Comparison of ENCODE assay signal across 10 cellular contexts in the genomic region with DNA sequence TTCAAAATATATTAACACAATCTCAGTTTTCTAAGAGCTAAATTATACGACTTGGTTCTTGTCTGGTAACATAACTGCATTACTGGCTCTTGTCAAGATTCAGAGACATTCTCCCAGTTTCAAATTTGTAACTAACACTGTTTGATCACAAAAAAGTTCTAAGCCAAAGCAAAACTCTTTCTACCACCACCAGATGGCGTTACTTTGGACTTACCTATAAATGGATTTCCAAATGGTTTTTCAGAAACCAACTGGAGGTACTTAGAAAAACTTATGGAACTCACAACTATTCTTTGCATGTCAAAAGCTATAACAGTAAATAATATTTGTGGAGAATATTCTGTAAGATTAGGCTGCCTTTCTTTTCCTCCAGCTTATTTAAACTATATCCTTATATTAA. TPM values are rescaled to one million over a fixed set of nuclear protein-coding genes. Genes with fewer than 3 reads are reported as not detected.
DNase-seq lines count a peak whose midpoint lies in the region; ATAC-seq, FAIRE-seq and TF ChIP-seq lines count a peak whose summit lies in the region.
"Had no signal": no experiment of that assay in that cellular context is flagged by ENCODE, and none has a peak within 500 bp of the region (broad histone marks: within the 10 kb centered on the region; RNA-seq: fewer than 3 reads in every experiment).

No MANE protein-coding gene starts in this region.

- peak; percentile 26; the same call in 1 of the 2 replicates for TF ChIP-seq CTCF in HepG2 (CRISPR knock-in tag; IDR thresholded peaks at IDR 0.05)
- peak in 2 of 4 donors; percentile 8 to 31 for TF ChIP-seq CTCF in right lobe of liver (IDR thresholded peaks at IDR 0.05)
- TF ChIP-seq CTCF in OCI-LY3 (IDR thresholded peaks at IDR 0.05; ENCODE audit: low read depth, low read length) = peak; percentile 71
- TF ChIP-seq CTCF in upper lobe of right lung (IDR thresholded peaks at IDR 0.05) = peak; percentile 22
- no peak for TF ChIP-seq CTCF in spleen (IDR thresholded peaks at IDR 0.05 in 8 of 11, conservative IDR thresholded peaks at IDR 0.05 in 3 of 11)

- H3K79me2 ChIP-seq in HepG2 (ENCODE audit: insufficient read depth, low read length) = no peaks in the 10 kb centered on the region
- H3K79me2 ChIP-seq in OCI-LY3 (ENCODE audit: low read length) = no peaks in the 10 kb centered on the region

- TF ChIP-seq POLR2A in HepG2 (IDR thresholded peaks at IDR 0.05; ENCODE audit: insufficient read depth in 1 of 2, low read depth in 2 of 2, low read length in 2 of 2) (no peak), right lobe of liver (IDR thresholded peaks at IDR 0.05) (no peak), erythroblast (IDR thresholded peaks at IDR 0.05; ENCODE audit: low read length) (no peak), spleen (IDR thresholded peaks at IDR 0.05) (no peak)

- no peak for TF ChIP-seq RAD21 in HepG2 (CRISPR knock-in tag; IDR thresholded peaks at IDR 0.05)

- POLR2A ChIA-PET in HepG2 (lab: Yijun Ruan, JAX) = no interaction called here

- DNase-seq in HepG2 (ENCODE audit: low spot score) (peak; percentile 23), right lobe of liver (no peak), erythroblast (lab: John Stamatoyannopoulos, UW) (peak; percentile 3 to 10), upper lobe of right lung (no peak), spleen (no peak), MV-4-11 (lab: John Stamatoyannopoulos, UW) (no peak)
- no peak for DNase-seq in effector CD4-positive, alpha-beta T cell
- DNase-seq: naive thymus-derived CD8-positive, alpha-beta T cell had no signal

- H4K20me1 ChIP-seq in HepG2 (ENCODE audit: insufficient read depth, low read length) (no peaks in the 10 kb centered on the region), OCI-LY3 (ENCODE audit: insufficient read depth, low read length) (no peaks in the 10 kb centered on the region)

- no TSS peak for BruUV-seq in HepG2 (replicated peaks; lab: Mats Ljungman, UMichigan)

- H2AFZ ChIP-seq in HepG2 (ENCODE audit: low read length) = no peak overlapping the region
- no peak overlapping the region for H2AFZ ChIP-seq in OCI-LY3 (ENCODE audit: low read depth, low read length)

- TF ChIP-seq EP300 in HepG2 (IDR thresholded peaks at IDR 0.05; ENCODE audit: low read depth in 2 of 2, low read length in 2 of 2) = no peak
- no peak for TF ChIP-seq EP300 in HepG2 (CRISPR knock-in tag; IDR thresholded peaks at IDR 0.05; ENCODE audit: borderline replicate concordance)

- H3K27ac ChIP-seq in HepG2 (ENCODE audit: extremely low read length, insufficient read depth, low read length) = no peak overlapping the region
- H3K27ac ChIP-seq in right lobe of liver = no peak overlapping the region
- H3K27ac ChIP-seq in OCI-LY3 (ENCODE audit: low read length) = no peak overlapping the region
- no peak overlapping the region for H3K27ac ChIP-seq in upper lobe of right lung
- H3K27ac ChIP-seq in spleen = no peak overlapping the region
- H3K27ac ChIP-seq: epithelial cell of prostate had no signal

- CTCF ChIA-PET in HepG2 (lab: Yijun Ruan, JAX; ENCODE audit: low intra/inter-chr PET ratio, low total read pairs) = no interaction called here

- H3K4me1 ChIP-seq in HepG2 (ENCODE audit: insufficient read depth, low read length) = no peaks in the 10 kb centered on the region
- H3K4me1 ChIP-seq in right lobe of liver = no peaks in the 10 kb centered on the region
- H3K4me1 ChIP-seq in OCI-LY3 (ENCODE audit: low read length) = no peaks in the 10 kb centered on the region
- no peaks in the 10 kb centered on the region for H3K4me1 ChIP-seq in upper lobe of right lung
- H3K4me1 ChIP-seq in spleen = no peaks in the 10 kb centered on the region

- in situ Hi-C loops in HepG2 (cut with HindIII; ENCODE audit: extremely low pct_ligation_motif_present, low pct_unique_long_range_greater_than_20kb) = loop anchor here (25.0 kb wide), 2 partner anchors 669 to 994 kb away; no protein-coding TSS in a partner anchor

- intact Hi-C loops in HepG2 (cut with micrococcal nuclease; ENCODE audit: unreplicated experiment) (no loop called here), right lobe of liver (cut with DNase I) (no loop called here), upper lobe of right lung (cut with DNase I) (no loop called here), spleen (cut with DNase I; ENCODE audit: low total_unique reads) (no loop called here)

- H3K9me3 ChIP-seq in HepG2 (ENCODE audit: low read length) (no peaks in the 10 kb centered on the region), right lobe of liver (no peaks in the 10 kb centered on the region), OCI-LY3 (ENCODE audit: insufficient read depth, low read length) (no peaks in the 10 kb centered on the region), upper lobe of right lung (no peaks in the 10 kb centered on the region), spleen (peaks cover 0 to 31% (median 10%) of the 10 kb centered on the region in 8 donors)

- no peak overlapping the region for H3K4me3 ChIP-seq in HepG2 (replicated peaks in 1 of 3; ENCODE audit: insufficient read depth in 1 of 3, low read depth in 2 of 3, low read length in 3 of 3)
- no peak overlapping the region for H3K4me3 ChIP-seq in right lobe of liver
- no peak overlapping the region for H3K4me3 ChIP-seq in OCI-LY3 (ENCODE audit: low read length)
- H3K4me3 ChIP-seq in upper lobe of right lung = no peak overlapping the region
- H3K4me3 ChIP-seq in spleen = no peak overlapping the region

- H3K36me3 ChIP-seq in HepG2 (replicated peaks in 1 of 2; ENCODE audit: control insufficient read depth in 1 of 2, insufficient read depth in 2 of 2, low read length in 2 of 2) = no peaks in the 10 kb centered on the region
- no peaks in the 10 kb centered on the region for H3K36me3 ChIP-seq in right lobe of liver
- H3K36me3 ChIP-seq in OCI-LY3 (replicated peaks; ENCODE audit: low read depth, low read length) = no peaks in the 10 kb centered on the region
- H3K36me3 ChIP-seq in upper lobe of right lung = no peaks in the 10 kb centered on the region
- H3K36me3 ChIP-seq in spleen = no peaks in the 10 kb centered on the region

- FAIRE-seq in HepG2 (lab: Jason Lieb, UNC) = no peak

- no peaks in the 10 kb centered on the region for H3K27me3 ChIP-seq in HepG2 (ENCODE audit: control insufficient read depth in 1 of 2, insufficient read depth in 2 of 2, low read length in 2 of 2)
- no peaks in the 10 kb centered on the region for H3K27me3 ChIP-seq in right lobe of liver
- H3K27me3 ChIP-seq in OCI-LY3 (ENCODE audit: low read depth, low read length) = no peaks in the 10 kb centered on the region
- no peaks in the 10 kb centered on the region for H3K27me3 ChIP-seq in upper lobe of right lung
- H3K27me3 ChIP-seq in spleen (replicated peaks in 1 of 7) = no peaks in the 10 kb centered on the region

- H3K9ac ChIP-seq in HepG2 (ENCODE audit: insufficient read depth, low read depth, low read length) (no peak overlapping the region), OCI-LY3 (ENCODE audit: low read length) (no peak overlapping the region)

- WGBS in HepG2 (ENCODE audit: low lambda C conversion rate) = 0% methylated on average over 2 of the region's 2 CpGs
- WGBS in right lobe of liver (ENCODE audit: insufficient coverage, low coverage, low lambda C conversion rate, missing lambda C conversion rate) = 28% methylated on average over 2 of the region's 2 CpGs
- 38 to 56% (median 48%) methylated on average over 2 of the region's 2 CpGs for WGBS in spleen, 5 donors

- ATAC-seq in HepG2 (no peak), right lobe of liver (no peak), upper lobe of right lung (no peak)
- ATAC-seq: naive thymus-derived CD8-positive, alpha-beta T cell had no signal

- H3K4me2 ChIP-seq in HepG2 (ENCODE audit: low read depth, low read length) (no peak overlapping the region), OCI-LY3 (ENCODE audit: low read length) (no peak overlapping the region)

RNA-seq across cellular contexts. Expression of a gene that starts 34.2 kb away (rescaled TPM):
- total RNA-seq in HepG2 (2016; rRNA removed; fragmentation: Illumina TruSeq; extraction: Trizol) (not detected in 2 replicates), right lobe of liver (not detected), upper lobe of right lung (not detected), spleen (not detected)
- total RNA-seq in HepG2 (2016; cell fraction: cytosol; rRNA removed; fragmentation: Illumina TruSeq; extraction: Trizol; ENCODE audit: low read depth) = not detected in 2 replicates
- total RNA-seq in HepG2 (2016; cell fraction: insoluble cytoplasmic fraction; rRNA removed; fragmentation: Illumina TruSeq; extraction: Trizol) = not detected in 2 replicates
- not detected in 2 replicates for total RNA-seq in HepG2 (2016; cell fraction: membrane; rRNA removed; fragmentation: Illumina TruSeq; extraction: Trizol)
- not detected in 2 replicates for total RNA-seq in HepG2 (2016; cell fraction: nucleus; rRNA removed; fragmentation: Illumina TruSeq; extraction: Trizol)
- polyA plus RNA-seq in HepG2 (2011; rRNA removed) (not detected in 2 replicates), spleen (not detected)
- not detected in 2 replicates for polyA plus RNA-seq in HepG2 (2011; cell fraction: cytosol; rRNA removed)
- not detected in 2 replicates for polyA plus RNA-seq in HepG2 (2011; cell fraction: nucleus; rRNA removed)
- not detected in 2 replicates for polyA plus RNA-seq in HepG2 (2012)
- polyA plus RNA-seq in HepG2 (2016; cell fraction: cytosol; fragmentation: Illumina TruSeq; extraction: Trizol; ENCODE audit: low read depth) = not detected in 2 replicates
- polyA plus RNA-seq in HepG2 (2016; cell fraction: insoluble cytoplasmic fraction; fragmentation: Illumina TruSeq; extraction: Trizol; ENCODE audit: low read depth) = not detected in 2 replicates
- not detected in 2 replicates for polyA plus RNA-seq in HepG2 (2016; cell fraction: membrane; fragmentation: Illumina TruSeq; extraction: Trizol; ENCODE audit: low read depth)
- polyA plus RNA-seq in HepG2 (2016; cell fraction: nucleus; fragmentation: Illumina TruSeq; extraction: Trizol; ENCODE audit: insufficient read depth, low read depth) = not detected in 2 replicates
- not detected in 2 replicates for polyA minus RNA-seq in HepG2 (2011; rRNA and poly(A)+ RNA removed; ENCODE audit: low replicate concordance)
- not detected in 2 replicates for polyA minus RNA-seq in HepG2 (2011; cell fraction: cytosol; rRNA and poly(A)+ RNA removed)
- polyA minus RNA-seq in HepG2 (2011; cell fraction: nucleus; rRNA and poly(A)+ RNA removed) = not detected in 2 replicates
- total RNA-seq: naive thymus-derived CD8-positive, alpha-beta T cell had no signal
- polyA plus RNA-seq: naive thymus-derived CD8-positive, alpha-beta T cell had no signal

Comparison
In these comparisons a context has a peak if more than half of its experiments do, and no peak if none do; other contexts are left out.
1. DNase-seq: peak in HepG2 (single experiment) and erythroblast (2 of 2); none in right lobe of liver (0 of 3), upper lobe of right lung (single experiment), effector CD4-positive, alpha-beta T cell (single experiment), spleen (single experiment) and MV-4-11 (single experiment).
2. CTCF ChIP-seq: peak in HepG2 (single experiment), OCI-LY3 (single experiment) and upper lobe of right lung (single experiment); none in spleen (0 of 11).